19 cellular contexts compared by ENCODE assay signal in the genomic region with DNA sequence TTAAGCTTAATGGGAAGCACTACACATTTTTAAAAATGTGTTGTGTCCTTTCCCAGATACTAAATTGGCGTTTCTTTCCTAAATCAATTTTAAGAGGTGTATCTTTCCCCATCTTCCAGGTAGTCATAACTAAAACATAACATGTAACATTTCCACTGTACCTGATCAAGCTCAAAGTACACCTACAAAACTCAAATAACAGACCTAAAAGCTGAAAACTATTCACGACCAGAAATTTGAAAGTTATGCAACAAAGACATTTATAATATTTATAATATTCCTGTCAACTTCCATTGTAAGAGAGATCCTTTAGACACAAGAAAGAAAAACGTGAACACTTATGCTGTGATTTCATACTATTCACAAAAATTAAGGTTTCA. TPM values are rescaled to one million over a fixed set of nuclear protein-coding genes. Genes with fewer than 3 reads are reported as not detected.
DNase-seq lines count a peak whose midpoint lies in the region; ATAC-seq and TF ChIP-seq lines count a peak whose summit lies in the region.
"Had no signal": no experiment of that assay in that cellular context is flagged by ENCODE, and none has a peak within 500 bp of the region (broad histone marks: within the 10 kb centered on the region; RNA-seq: fewer than 3 reads in every experiment).

No MANE protein-coding gene starts in this region.

- H3K27ac Mint-ChIP-seq in CD4-positive, CD25-positive, alpha-beta regulatory T cell: peak overlapping the region in 1 of 3 donors; percentile 81
- no peak overlapping the region for H3K27ac Mint-ChIP-seq in activated naive CD8-positive, alpha-beta T cell treated with anti-CD3 and anti-CD28 coated beads, Interleukin-2, amount 50 U/mL, for 24 hours
- peak overlapping the region in 4 of 10 donors; percentile 7 to 86 (median 42) for H3K27ac Mint-ChIP-seq in naive thymus-derived CD8-positive, alpha-beta T cell
- no peak overlapping the region for H3K27ac Mint-ChIP-seq in neural progenitor cell

- H2AFZ ChIP-seq in Karpas-422 (ENCODE audit: low read length) (no peak overlapping the region), neural progenitor cell (replicated peaks) (no peak overlapping the region)

- H3K9me2 ChIP-seq in Karpas-422 (replicated peaks; ENCODE audit: insufficient read depth, low read length): no peaks in the 10 kb centered on the region

- TF ChIP-seq CTCF in neural progenitor cell (IDR thresholded peaks at IDR 0.05): no peak

- no peak for DNase-seq in CD4-positive, CD25-positive, alpha-beta regulatory T cell
- DNase-seq in Karpas-422 (no peak), NCI-H2171 (lab: John Stamatoyannopoulos, UW) (no peak), neural progenitor cell (ENCODE audit: low spot score) (no peak), SIG-M5 (lab: John Stamatoyannopoulos, UW) (no peak)
- no peak for DNase-seq in activated naive CD8-positive, alpha-beta T cell treated with anti-CD3 and anti-CD28 coated beads, Interleukin-2, amount 50 U/mL, for 24 hours
- DNase-seq in naive thymus-derived CD8-positive, alpha-beta T cell: no peak
- DNase-seq: activated CD4-positive, alpha-beta T cell treated with anti-CD3 and anti-CD28 coated beads, Interleukin-2, amount 50 U/mL, for 4 hours; activated naive CD4-positive, alpha-beta T cell treated with anti-CD3 and anti-CD28 coated beads, Interleukin-2, amount 50 U/mL, for 16 hours; brain microvascular endothelial cell; KG1; NCI-H2029; NCI-H446 treated with DMSO at 0.1 percent for 48 hours; stimulated activated CD4-positive, alpha-beta T cell treated with anti-CD3 and anti-CD28 coated beads, Interleukin-1b, Interleukin-23, amount 100 ng/mL, for 48 hours; stimulated activated naive CD4-positive, alpha-beta T cell; SW 1271; transverse colon had no signal

- H3F3A ChIP-seq in neural progenitor cell (ENCODE audit: low read depth): peaks cover 14% of the 10 kb centered on the region

- H3K36me3 ChIP-seq in CD4-positive, CD25-positive, alpha-beta regulatory T cell (ENCODE audit: control insufficient read depth, insufficient read depth, low read length): no peaks in the 10 kb centered on the region
- H3K36me3 ChIP-seq in Karpas-422 (ENCODE audit: insufficient read depth, low read length) (no peaks in the 10 kb centered on the region), neural progenitor cell (no peaks in the 10 kb centered on the region)
- H3K36me3 ChIP-seq: brain microvascular endothelial cell, transverse colon had no signal

- H3K4me3 ChIP-seq in CD4-positive, CD25-positive, alpha-beta regulatory T cell (ENCODE audit: low read depth, low read length): no peak overlapping the region
- H3K4me3 ChIP-seq in Karpas-422 (ENCODE audit: low read length) (no peak overlapping the region), neural progenitor cell (no peak overlapping the region)
- H3K4me3 ChIP-seq: HAP-1, transverse colon had no signal

- H3K4me1 ChIP-seq in CD4-positive, CD25-positive, alpha-beta regulatory T cell (ENCODE audit: control insufficient read depth, insufficient read depth, low read length, poor library complexity, severe bottlenecking): peaks cover 67% of the 10 kb centered on the region
- H3K4me1 ChIP-seq in Karpas-422 (ENCODE audit: low read length) (peaks cover 65% of the 10 kb centered on the region), neural progenitor cell (peaks cover 10% of the 10 kb centered on the region)

- H3K36me3 Mint-ChIP-seq in CD4-positive, CD25-positive, alpha-beta regulatory T cell: peaks cover 15% of the 10 kb centered on the region
- peaks cover 20% of the 10 kb centered on the region for H3K36me3 Mint-ChIP-seq in activated naive CD8-positive, alpha-beta T cell treated with anti-CD3 and anti-CD28 coated beads, Interleukin-2, amount 50 U/mL, for 24 hours (ENCODE audit: low read depth)
- H3K36me3 Mint-ChIP-seq in naive thymus-derived CD8-positive, alpha-beta T cell: peaks cover 0 to 15% (median 0%) of the 10 kb centered on the region in 3 donors
- H3K36me3 Mint-ChIP-seq in neural progenitor cell: peaks cover 7% of the 10 kb centered on the region

- no peaks in the 10 kb centered on the region for H3K9me3 ChIP-seq in CD4-positive, CD25-positive, alpha-beta regulatory T cell (ENCODE audit: control insufficient read depth in 2 of 2, low read length in 2 of 2)
- H3K9me3 ChIP-seq in Karpas-422 (ENCODE audit: low read length) (no peaks in the 10 kb centered on the region), neural progenitor cell (ENCODE audit: low read depth) (no peaks in the 10 kb centered on the region)
- H3K9me3 ChIP-seq: HAP-1, transverse colon had no signal

- H3K27ac ChIP-seq in CD4-positive, CD25-positive, alpha-beta regulatory T cell (ENCODE audit: insufficient read depth, low read length, poor library complexity, severe bottlenecking): no peak overlapping the region
- H3K27ac ChIP-seq in Karpas-422 (ENCODE audit: low read length) (no peak overlapping the region), neural progenitor cell (no peak overlapping the region)
- H3K27ac ChIP-seq: brain microvascular endothelial cell, transverse colon had no signal

- H3K9ac ChIP-seq in Karpas-422 (ENCODE audit: low read length): no peak overlapping the region
- no peak overlapping the region for H3K9ac ChIP-seq in neural progenitor cell

- no peaks in the 10 kb centered on the region for H3K9me3 Mint-ChIP-seq in CD4-positive, CD25-positive, alpha-beta regulatory T cell
- H3K9me3 Mint-ChIP-seq in activated naive CD8-positive, alpha-beta T cell treated with anti-CD3 and anti-CD28 coated beads, Interleukin-2, amount 50 U/mL, for 24 hours: no peaks in the 10 kb centered on the region
- no peaks in the 10 kb centered on the region for H3K9me3 Mint-ChIP-seq in naive thymus-derived CD8-positive, alpha-beta T cell
- H3K9me3 Mint-ChIP-seq in neural progenitor cell: no peaks in the 10 kb centered on the region

- H4K20me1 ChIP-seq in Karpas-422 (ENCODE audit: insufficient read depth, low read depth, low read length) (peaks cover 21% of the 10 kb centered on the region), neural progenitor cell (ENCODE audit: low read depth) (peaks cover 80% of the 10 kb centered on the region)

- H3K4me1 Mint-ChIP-seq in CD4-positive, CD25-positive, alpha-beta regulatory T cell: peaks cover 33 to 76% (median 58%) of the 10 kb centered on the region in 4 donors
- peaks cover 75% of the 10 kb centered on the region for H3K4me1 Mint-ChIP-seq in activated naive CD8-positive, alpha-beta T cell treated with anti-CD3 and anti-CD28 coated beads, Interleukin-2, amount 50 U/mL, for 24 hours
- peaks cover 25 to 75% (median 70%) of the 10 kb centered on the region in 4 donors for H3K4me1 Mint-ChIP-seq in naive thymus-derived CD8-positive, alpha-beta T cell
- peaks cover 41% of the 10 kb centered on the region for H3K4me1 Mint-ChIP-seq in neural progenitor cell

- ATAC-seq in CD4-positive, CD25-positive, alpha-beta regulatory T cell (ENCODE audit: low read depth in 2 of 2): no peak
- ATAC-seq in activated naive CD8-positive, alpha-beta T cell treated with anti-CD3 and anti-CD28 coated beads, Interleukin-2, amount 50 U/mL, for 24 hours: no peak
- ATAC-seq in naive thymus-derived CD8-positive, alpha-beta T cell: no peak

- POLR2A ChIA-PET in naive thymus-derived CD8-positive, alpha-beta T cell (lab: Charles Lee): no interaction called here

- peaks cover 81% of the 10 kb centered on the region for H3K79me2 ChIP-seq in Karpas-422 (ENCODE audit: low read length)
- peaks cover 84% of the 10 kb centered on the region for H3K79me2 ChIP-seq in neural progenitor cell (ENCODE audit: low read depth)

- peaks cover 1% of the 10 kb centered on the region for H3K27me3 Mint-ChIP-seq in CD4-positive, CD25-positive, alpha-beta regulatory T cell
- H3K27me3 Mint-ChIP-seq in activated naive CD8-positive, alpha-beta T cell treated with anti-CD3 and anti-CD28 coated beads, Interleukin-2, amount 50 U/mL, for 24 hours: no peaks in the 10 kb centered on the region
- H3K27me3 Mint-ChIP-seq in naive thymus-derived CD8-positive, alpha-beta T cell: peaks cover 0 to under 1% (median 0%) of the 10 kb centered on the region in 5 donors
- H3K27me3 Mint-ChIP-seq in neural progenitor cell (ENCODE audit: insufficient read depth, low read depth): no peaks in the 10 kb centered on the region
- H3K27me3 Mint-ChIP-seq: progenitor cell of endocrine pancreas had no signal

- H3K4me2 ChIP-seq in Karpas-422 (ENCODE audit: low read depth, low read length, poor library complexity, severe bottlenecking) (peak overlapping the region; percentile 83), neural progenitor cell (no peak overlapping the region)

- H3K27me3 ChIP-seq in CD4-positive, CD25-positive, alpha-beta regulatory T cell (ENCODE audit: control insufficient read depth, insufficient read depth, low read length): no peaks in the 10 kb centered on the region
- H3K27me3 ChIP-seq in Karpas-422 (ENCODE audit: low read length) (no peaks in the 10 kb centered on the region), neural progenitor cell (no peaks in the 10 kb centered on the region)
- H3K27me3 ChIP-seq: brain microvascular endothelial cell, transverse colon had no signal

- H3K4me3 Mint-ChIP-seq in CD4-positive, CD25-positive, alpha-beta regulatory T cell: peak overlapping the region in 3 of 4 donors; percentile 73 to 93 (median 85)
- H3K4me3 Mint-ChIP-seq in activated naive CD8-positive, alpha-beta T cell treated with anti-CD3 and anti-CD28 coated beads, Interleukin-2, amount 50 U/mL, for 24 hours: peak overlapping the region; percentile 90
- peak overlapping the region in 6 of 10 donors; percentile 28 to 69 (median 58) for H3K4me3 Mint-ChIP-seq in naive thymus-derived CD8-positive, alpha-beta T cell
- H3K4me3 Mint-ChIP-seq in neural progenitor cell: no peak overlapping the region

RNA-seq across cellular contexts. Expression of a gene that starts 3.5 kb away (rescaled TPM):
- 67.6 TPM for total RNA-seq in CD4-positive, CD25-positive, alpha-beta regulatory T cell
- 10 to 100 TPM; 29.6 to 39.3 (median 37.3) TPM for polyA plus RNA-seq in CD4-positive, CD25-positive, alpha-beta regulatory T cell
- 30.6 and 34.0 TPM in 2 replicates for total RNA-seq in Karpas-422 (2014; rRNA removed; shearing (Covaris generic); ENCODE audit: low replicate concordance)
- 10 to 100 TPM; 43.8 to 45.3 TPM for total RNA-seq in naive thymus-derived CD8-positive, alpha-beta T cell
- 10 to 100 TPM; 28.5 to 34.7 (median 30.2) TPM for polyA plus RNA-seq in naive thymus-derived CD8-positive, alpha-beta T cell
- total RNA-seq in neural progenitor cell (ENCODE audit: low replicate concordance): 80.6 and 96.0 TPM in 2 replicates

RNA-seq across cellular contexts. Expression of a gene that starts 34.5 kb away (rescaled TPM):
- total RNA-seq in CD4-positive, CD25-positive, alpha-beta regulatory T cell: 105 TPM
- 10 to 100 TPM; 24.4 to 39.6 (median 34.8) TPM for polyA plus RNA-seq in CD4-positive, CD25-positive, alpha-beta regulatory T cell
- 34.5 and 43.7 TPM in 2 replicates for total RNA-seq in Karpas-422 (2014; rRNA removed; shearing (Covaris generic); ENCODE audit: low replicate concordance)
- 10 to 100 TPM; 65.1 to 65.2 TPM for total RNA-seq in naive thymus-derived CD8-positive, alpha-beta T cell
- polyA plus RNA-seq in naive thymus-derived CD8-positive, alpha-beta T cell: 10 to 100 TPM; 28.4 to 57.7 (median 37.9) TPM
- 27.3 and 29.1 TPM in 2 replicates for total RNA-seq in neural progenitor cell (ENCODE audit: low replicate concordance)
